8 cellular contexts compared by ENCODE assay signal in genomic region chr12:68808388-68809189, GRCh38. TPM values are rescaled to one million over a fixed set of nuclear protein-coding genes. Genes with fewer than 3 reads are reported as not detected.
DNase-seq lines count a peak whose midpoint lies in the region; ATAC-seq and TF ChIP-seq lines count a peak whose summit lies in the region.

No MANE protein-coding gene starts in this region.

- no peaks in the 10 kb centered on the region for H3K27me3 Mint-ChIP-seq in Calu3 (ENCODE audit: unreplicated experiment)

- H3K4me3 ChIP-seq in NT2/D1 (ENCODE audit: insufficient read length, low read depth) (peak overlapping the region; percentile 96), mononuclear cell (ENCODE audit: low read length) (peak overlapping the region; percentile 96)

- peaks cover 44% of the 10 kb centered on the region for H3K36me3 ChIP-seq in NT2/D1 (ENCODE audit: insufficient read depth, insufficient read length, low read length)

- no peaks in the 10 kb centered on the region for H3K4me1 Mint-ChIP-seq in Calu3 (ENCODE audit: low read depth, unreplicated experiment)

- peak overlapping the region; percentile 97 for H3K4me3 Mint-ChIP-seq in Calu3 (ENCODE audit: low read depth, unreplicated experiment)

- TF ChIP-seq CTCF in Calu3 (IDR thresholded peaks at IDR 0.05; ENCODE audit: unreplicated experiment) = peak; percentile 23

- DNase-seq in Calu3 (peak; percentile 65), HUDEP-2 (lab: John Stamatoyannopoulos, UW; ENCODE audit: unreplicated experiment in 76 of 76) (peak in 71 of 76 experiments; percentile 8 to 85 (median 47)), NT2/D1 (ENCODE audit: low read depth, low spot score) (peak; percentile 56), epidermal melanocyte (ENCODE audit: insufficient read length, low spot score) (peak; percentile 70)
- DNase-seq in activated CD8-positive, alpha-beta memory T cell treated with anti-CD3 and anti-CD28 coated beads, Interleukin-2, amount 50 U/mL, for 48 hours = peak; percentile 87
- peak; percentile 59 to 67 for DNase-seq in stimulated activated CD8-positive, alpha-beta memory T cell treated with anti-CD3 and anti-CD28 coated beads, Interleukin-2, amount 100 ng/mL, for 48 hours (ENCODE audit: low read depth in 2 of 2)

- peak; percentile 62 for ATAC-seq in GM21423 (IDR thresholded peaks at IDR 0.05; ENCODE audit: unreplicated experiment)

- peak overlapping the region; percentile 99 for H3K9ac ChIP-seq in NT2/D1 (ENCODE audit: insufficient read length, low read depth)

- no peaks in the 10 kb centered on the region for H3K27me3 ChIP-seq in NT2/D1 (ENCODE audit: insufficient read depth, insufficient read length)
- H3K27me3 ChIP-seq in mononuclear cell (ENCODE audit: insufficient read depth, low read length) = no peaks in the 10 kb centered on the region

- BruUV-seq in Calu3 (replicated peaks; lab: Mats Ljungman, UMichigan) = no TSS peak

- peak overlapping the region; percentile 90 for H3K27ac Mint-ChIP-seq in Calu3 (ENCODE audit: unreplicated experiment)

- H3K9me3 Mint-ChIP-seq in Calu3 (ENCODE audit: low read depth, unreplicated experiment) = no peaks in the 10 kb centered on the region

- CTCF ChIA-PET in Calu3 (lab: Charles Lee) = interaction anchor here (0.7 to 2.1 kb wide), 5 partner anchors 16 to 933 kb away, joined by 3 to 10 read pairs (median 6); partner anchors contain the start of gene SLC35E3

- H3K9me3 ChIP-seq in NT2/D1 (ENCODE audit: insufficient read depth, low read length) (no peaks in the 10 kb centered on the region), mononuclear cell (ENCODE audit: low read depth, low read length) (no peaks in the 10 kb centered on the region)

- intact Hi-C loops in Calu3 (cut with micrococcal nuclease; ENCODE audit: unreplicated experiment) = loop anchor here (5.0 kb wide), 1 partner anchor 61 kb away; the partner anchor contains the start of gene SLC35E3

- H3K36me3 Mint-ChIP-seq in Calu3 (ENCODE audit: insufficient read depth, unreplicated experiment) = peaks cover 43% of the 10 kb centered on the region

- H3K4me1 ChIP-seq in NT2/D1 (ENCODE audit: insufficient read depth, insufficient read length) (peaks cover 9% of the 10 kb centered on the region), mononuclear cell (ENCODE audit: insufficient read depth, low read length) (peaks cover 32% of the 10 kb centered on the region)

RNA-seq across cellular contexts. Expression of gene MDM2, which starts 0.6 kb away (rescaled TPM):
- total RNA-seq in Calu3 (2022) = 97.1 and 101 TPM in 2 replicates
- 109 TPM for total RNA-seq in mononuclear cell

Comparison
In these comparisons a context has a peak if more than half of its experiments do, and no peak if none do; other contexts are left out.
1. Peak in every context shown above with its lines: DNase-seq, ATAC-seq and H3K4me3 ChIP-seq.